ENCODE assay signal across 9 cellular contexts in genomic region chr16:58336332-58337089, GRCh38. TPM values are rescaled to one million over a fixed set of nuclear protein-coding genes. Genes with fewer than 3 reads are reported as not detected.
DNase-seq lines count a peak whose midpoint lies in the region; ATAC-seq and TF ChIP-seq lines count a peak whose summit lies in the region.
"Had no signal": no experiment of that assay in that cellular context is flagged by ENCODE, and none has a peak within 500 bp of the region (broad histone marks: within the 10 kb centered on the region; RNA-seq: fewer than 3 reads in every experiment).

No MANE protein-coding gene starts in this region.

- H3K36me3 ChIP-seq in SJSA1: no peaks in the 10 kb centered on the region
- no peaks in the 10 kb centered on the region for H3K36me3 ChIP-seq in tibial artery

- H3K27me3 ChIP-seq in SJSA1 (replicated peaks) (no peaks in the 10 kb centered on the region; the same call in none of the 2 replicates), tibial artery (peaks cover 0 to 8% of the 10 kb centered on the region in 2 donors)

- no peak overlapping the region for H3K27ac ChIP-seq in SJSA1
- H3K27ac ChIP-seq in tibial artery: no peak overlapping the region

- peak overlapping the region; percentile 27 for H3K4me3 Mint-ChIP-seq in osteocyte (ENCODE audit: unreplicated experiment)

- H3K27me3 Mint-ChIP-seq in osteocyte (ENCODE audit: unreplicated experiment): peaks cover 8% of the 10 kb centered on the region

- no peaks in the 10 kb centered on the region for H3K36me3 Mint-ChIP-seq in osteocyte (ENCODE audit: unreplicated experiment)

- peak; percentile 96 for TF ChIP-seq CTCF in osteocyte (IDR thresholded peaks at IDR 0.05)
- TF ChIP-seq CTCF in tibial artery (IDR thresholded peaks at IDR 0.05): peak; percentile 81 to 84

- peak; percentile 92 for ATAC-seq in GM21723 (IDR thresholded peaks at IDR 0.05; ENCODE audit: unreplicated experiment)

- H3K27ac Mint-ChIP-seq in osteocyte (ENCODE audit: unreplicated experiment): no peak overlapping the region

- H3K4me3 ChIP-seq in SJSA1: no peak overlapping the region
- H3K4me3 ChIP-seq in tibial artery: peak overlapping the region in 1 of 2 donors; percentile 23

- peak; percentile 85 for DNase-seq in DMS53 (lab: John Stamatoyannopoulos, UW)
- DNase-seq in LHCN-M2 (ENCODE audit: low read depth): peak; percentile 57
- DNase-seq in SJSA1 (ENCODE audit: low read depth in 1 of 2, low spot score in 2 of 2): peak; percentile 55 to 70
- peak; percentile 86 for DNase-seq in activated naive CD4-positive, alpha-beta T cell treated with Interleukin-2 at 50 U/mL for 16 hours
- DNase-seq in glomerular endothelial cell (ENCODE audit: extremely low read depth, low read depth, low spot score): peak; percentile 47
- DNase-seq in osteocyte (ENCODE audit: extremely low spot score, unreplicated experiment): peak; percentile 89
- peak; percentile 81 to 83 for DNase-seq in tibial artery

- peaks cover 8% of the 10 kb centered on the region for H3K4me1 Mint-ChIP-seq in osteocyte (ENCODE audit: unreplicated experiment)

- H3K4me1 ChIP-seq in SJSA1 (replicated peaks): no peaks in the 10 kb centered on the region; the same call in 1 of the 2 replicates
- peaks cover 0 to 12% (median 0%) of the 10 kb centered on the region in 4 donors for H3K4me1 ChIP-seq in tibial artery

- no peaks in the 10 kb centered on the region for H3K9me3 Mint-ChIP-seq in osteocyte (ENCODE audit: unreplicated experiment)

- intact Hi-C loops in tibial artery (cut with DNase I; ENCODE audit: low total_unique reads): loop anchor here (5.0 kb wide), 1 partner anchor 151 kb away; no protein-coding TSS in a partner anchor

- H3K9me3 ChIP-seq in SJSA1 (replicated peaks) (no peaks in the 10 kb centered on the region), tibial artery (no peaks in the 10 kb centered on the region)

RNA-seq across cellular contexts. Expression of gene PRSS54, which starts 41.7 kb away (rescaled TPM):
- not detected in 2 replicates for total RNA-seq in LHCN-M2 (2014; rRNA removed)
- polyA plus RNA-seq in LHCN-M2 (2012): not detected
- total RNA-seq in SJSA1 (2014; rRNA removed; shearing (Covaris generic)): not detected in 2 replicates
- not detected in 2 replicates for total RNA-seq in glomerular endothelial cell
- total RNA-seq in osteocyte: not detected in 2 replicates
- total RNA-seq: temporal lobe had no signal

RNA-seq across cellular contexts. Expression of gene GINS3, which starts 55.8 kb away (rescaled TPM):
- total RNA-seq in LHCN-M2 (2014; rRNA removed) (15.5 and 15.8 TPM in 2 replicates), glomerular endothelial cell (6.2 and 7.2 TPM in 2 replicates), osteocyte (2.7 and 3.4 TPM in 2 replicates)
- polyA plus RNA-seq in LHCN-M2 (2012): 6.1 TPM
- total RNA-seq in SJSA1 (2014; rRNA removed; shearing (Covaris generic)): 6.0 and 15.9 TPM in 2 replicates
